1 cellular context compared by ENCODE assay signal in the genomic region with DNA sequence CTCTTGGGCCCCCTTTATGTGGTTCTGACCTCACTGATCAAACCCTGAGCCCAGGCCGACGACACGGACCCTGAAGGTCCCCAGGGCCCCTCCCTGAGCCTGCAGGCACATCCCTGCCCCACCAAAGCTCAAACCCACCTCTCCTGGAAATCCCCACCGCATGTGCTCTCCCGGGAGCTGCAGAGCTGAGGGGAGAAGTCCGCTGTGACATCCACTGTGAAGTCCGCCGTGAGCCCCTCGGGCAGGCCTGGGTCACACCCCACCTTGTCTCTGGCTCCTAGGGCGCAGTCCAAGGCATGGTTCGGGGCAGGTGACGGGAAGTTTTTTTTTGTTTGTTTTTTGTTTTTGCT.
TF ChIP-seq lines count a peak whose summit lies in the region.

No MANE protein-coding gene starts in this region.

TF ChIP-seq in HepG2, 621 proteins besides CTCF, POLR2A, EP300 and RAD21 (continued from another document):
- TF ChIP-seq, protein P1, sequence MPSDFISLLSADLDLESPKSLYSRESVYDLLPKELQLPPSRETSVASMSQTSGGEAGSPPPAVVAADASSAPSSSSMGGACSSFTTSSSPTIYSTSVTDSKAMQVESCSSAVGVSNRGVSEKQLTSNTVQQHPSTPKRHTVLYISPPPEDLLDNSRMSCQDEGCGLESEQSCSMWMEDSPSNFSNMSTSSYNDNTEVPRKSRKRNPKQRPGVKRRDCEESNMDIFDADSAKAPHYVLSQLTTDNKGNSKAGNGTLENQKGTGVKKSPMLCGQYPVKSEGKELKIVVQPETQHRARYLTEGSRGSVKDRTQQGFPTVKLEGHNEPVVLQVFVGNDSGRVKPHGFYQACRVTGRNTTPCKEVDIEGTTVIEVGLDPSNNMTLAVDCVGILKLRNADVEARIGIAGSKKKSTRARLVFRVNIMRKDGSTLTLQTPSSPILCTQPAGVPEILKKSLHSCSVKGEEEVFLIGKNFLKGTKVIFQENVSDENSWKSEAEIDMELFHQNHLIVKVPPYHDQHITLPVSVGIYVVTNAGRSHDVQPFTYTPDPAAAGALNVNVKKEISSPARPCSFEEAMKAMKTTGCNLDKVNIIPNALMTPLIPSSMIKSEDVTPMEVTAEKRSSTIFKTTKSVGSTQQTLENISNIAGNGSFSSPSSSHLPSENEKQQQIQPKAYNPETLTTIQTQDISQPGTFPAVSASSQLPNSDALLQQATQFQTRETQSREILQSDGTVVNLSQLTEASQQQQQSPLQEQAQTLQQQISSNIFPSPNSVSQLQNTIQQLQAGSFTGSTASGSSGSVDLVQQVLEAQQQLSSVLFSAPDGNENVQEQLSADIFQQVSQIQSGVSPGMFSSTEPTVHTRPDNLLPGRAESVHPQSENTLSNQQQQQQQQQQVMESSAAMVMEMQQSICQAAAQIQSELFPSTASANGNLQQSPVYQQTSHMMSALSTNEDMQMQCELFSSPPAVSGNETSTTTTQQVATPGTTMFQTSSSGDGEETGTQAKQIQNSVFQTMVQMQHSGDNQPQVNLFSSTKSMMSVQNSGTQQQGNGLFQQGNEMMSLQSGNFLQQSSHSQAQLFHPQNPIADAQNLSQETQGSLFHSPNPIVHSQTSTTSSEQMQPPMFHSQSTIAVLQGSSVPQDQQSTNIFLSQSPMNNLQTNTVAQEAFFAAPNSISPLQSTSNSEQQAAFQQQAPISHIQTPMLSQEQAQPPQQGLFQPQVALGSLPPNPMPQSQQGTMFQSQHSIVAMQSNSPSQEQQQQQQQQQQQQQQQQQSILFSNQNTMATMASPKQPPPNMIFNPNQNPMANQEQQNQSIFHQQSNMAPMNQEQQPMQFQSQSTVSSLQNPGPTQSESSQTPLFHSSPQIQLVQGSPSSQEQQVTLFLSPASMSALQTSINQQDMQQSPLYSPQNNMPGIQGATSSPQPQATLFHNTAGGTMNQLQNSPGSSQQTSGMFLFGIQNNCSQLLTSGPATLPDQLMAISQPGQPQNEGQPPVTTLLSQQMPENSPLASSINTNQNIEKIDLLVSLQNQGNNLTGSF (CRISPR knock-in tag; IDR thresholded peaks at IDR 0.05): no peak
- TF ChIP-seq ARNT2 (CRISPR knock-in tag; IDR thresholded peaks at IDR 0.05; ENCODE audit: low read depth) (no peak), ZNF34 (CRISPR knock-in tag; IDR thresholded peaks at IDR 0.05; ENCODE audit: borderline replicate concordance) (no peak), PAXIP1 (CRISPR knock-in tag; conservative IDR thresholded peaks at IDR 0.05) (no peak), ZSCAN5A (CRISPR knock-in tag; IDR thresholded peaks at IDR 0.05; ENCODE audit: borderline replicate concordance) (no peak), ZBTB25 (CRISPR knock-in tag; IDR thresholded peaks at IDR 0.05) (no peak)
